In the genomic region with DNA sequence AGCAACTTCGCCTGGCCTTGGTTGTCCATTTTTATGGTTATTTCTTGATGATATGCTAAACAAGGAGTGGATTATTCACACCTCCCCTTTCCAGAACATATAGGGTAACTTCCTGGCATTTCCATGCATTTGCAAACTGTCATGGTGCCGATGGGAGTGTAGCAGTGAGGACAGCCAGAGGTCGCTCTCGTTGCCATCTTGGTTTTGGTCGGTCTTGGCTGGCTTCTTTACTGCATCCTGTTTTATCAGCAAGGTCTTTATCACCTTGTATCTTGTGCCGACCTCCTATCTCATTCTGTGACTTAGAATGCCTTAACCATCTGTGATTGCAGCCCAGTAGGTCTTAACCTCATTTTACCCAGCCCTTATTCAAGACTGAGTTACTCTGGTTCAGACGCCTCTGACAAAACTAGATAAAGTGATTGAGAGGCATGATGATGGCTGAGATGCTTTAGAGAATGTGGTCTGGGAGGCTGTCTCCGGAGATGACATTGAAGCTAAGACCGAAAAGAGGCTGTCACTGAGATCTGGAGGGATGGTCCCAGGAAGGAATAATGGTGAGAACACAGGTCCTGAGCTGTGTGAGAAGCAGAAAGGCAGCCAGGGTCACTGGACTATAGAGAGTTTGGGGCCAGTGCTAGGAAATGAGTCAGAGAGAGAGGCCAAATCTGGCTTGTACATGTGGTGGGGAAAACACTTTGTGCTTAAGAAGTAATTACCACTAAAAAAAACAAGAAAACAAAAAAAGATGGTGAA, we compare ENCODE assay signal across 29 cellular contexts. TPM values are rescaled to one million over a fixed set of nuclear protein-coding genes. Genes with fewer than 3 reads are reported as not detected.
DNase-seq lines count a peak whose midpoint lies in the region; ATAC-seq and TF ChIP-seq lines count a peak whose summit lies in the region.
"Had no signal": no experiment of that assay in that cellular context is flagged by ENCODE, and none has a peak within 500 bp of the region (broad histone marks: within the 10 kb centered on the region; RNA-seq: fewer than 3 reads in every experiment).

No MANE protein-coding gene starts in this region.

- DNase-seq in GM12865 (ENCODE audit: low read depth) (peak; percentile 85), NCI-H82 (lab: John Stamatoyannopoulos, UW) (peak; percentile 33), amygdala (lab: John Stamatoyannopoulos, UW) (no peak), NCI-H748 treated with DMSO at 0.1 percent for 48 hours (lab: John Stamatoyannopoulos, UW) (no peak), colonic mucosa (no peak)
- DNase-seq: ACHN; activated CD4-positive, alpha-beta T cell treated with anti-CD3 and anti-CD28 coated beads for 4 hours; activated effector memory CD4-positive, alpha-beta T cell treated with Interleukin-2 at 50 U/mL for 16 hours; activated T-cell treated with anti-CD3 and anti-CD28 coated beads for 4 hours; Caco-2; caudate nucleus; dermis blood vessel endothelial cell; esophagus squamous epithelium; GDM1; H9; mesenchymal stem cell; NCI-H1092; NCI-H1694 treated with DMSO at 0.1 percent for 48 hours; NK-92 treated with Interleukin-12 subunit alpha and Interleukin-12 subunit beta, amount 100 ng/mL, for 24 hours; PC-9; Right ventricle myocardium superior had no signal

- H3K27ac ChIP-seq in neutrophil (peak overlapping the region; percentile 98), colonic mucosa (no peak overlapping the region)
- H3K27ac ChIP-seq: esophagus squamous epithelium, hepatocyte, PC-9, tibial nerve had no signal

- ATAC-seq in HG02610 (IDR thresholded peaks at IDR 0.05; ENCODE audit: unreplicated experiment): peak; percentile 86
- no peak for ATAC-seq in GM19324 (IDR thresholded peaks at IDR 0.05; ENCODE audit: low FRiP score, unreplicated experiment)

- H3K4me3 ChIP-seq in GM12865 (ENCODE audit: low read depth, low read length): no peak overlapping the region; the same call in 1 of the 2 replicates
- H3K4me3 ChIP-seq in neutrophil (ENCODE audit: low read depth in 1 of 2, low read length in 1 of 2): peak overlapping the region; percentile 90 to 100
- H3K4me3 ChIP-seq in colonic mucosa: no peak overlapping the region
- H3K4me3 ChIP-seq: esophagus squamous epithelium, hepatocyte, PC-9, tibial nerve had no signal

- H3K36me3 ChIP-seq in neutrophil: peaks cover 25% of the 10 kb centered on the region
- H3K36me3 ChIP-seq in colonic mucosa: no peaks in the 10 kb centered on the region
- H3K36me3 ChIP-seq: esophagus squamous epithelium, tibial nerve had no signal

- no peaks in the 10 kb centered on the region for H3K27me3 ChIP-seq in neutrophil
- H3K27me3 ChIP-seq in colonic mucosa: peaks cover 3% of the 10 kb centered on the region

- intact Hi-C loops in colonic mucosa (cut with DNase I): no loop called here

- TF ChIP-seq CTCF in GM12865 (IDR thresholded peaks at IDR 0.05; ENCODE audit: insufficient read depth, low read depth, low read length, missing control alignments) (no peak), neutrophil (IDR thresholded peaks at IDR 0.05) (no peak), colonic mucosa (IDR thresholded peaks at IDR 0.05) (no peak)

- H3K4me1 ChIP-seq in neutrophil (ENCODE audit: control insufficient read depth in 1 of 2, insufficient read depth in 1 of 2, low read depth in 1 of 2, low read length in 1 of 2) (peaks cover 82 to 83% of the 10 kb centered on the region in 2 experiments), colonic mucosa (no peaks in the 10 kb centered on the region)
- H3K4me1 ChIP-seq: tibial nerve had no signal

- H3K9me3 ChIP-seq in neutrophil (no peaks in the 10 kb centered on the region), colonic mucosa (no peaks in the 10 kb centered on the region)
- H3K9me3 ChIP-seq: Caco-2, esophagus squamous epithelium, tibial nerve had no signal

- H3K9ac ChIP-seq in colonic mucosa (ENCODE audit: low read depth in 2 of 2, low read length in 2 of 2): no peak overlapping the region

RNA-seq across cellular contexts. Expression of a gene that starts 2.9 kb away (rescaled TPM):
- total RNA-seq in colonic mucosa: under 1 TPM; 0.17 to 0.45 TPM
- total RNA-seq: Caco-2, dermis blood vessel endothelial cell, HT-29, myocyte, NCI-H460, PC-9 had no signal

RNA-seq across cellular contexts. Expression of a gene that starts 32.5 kb away (rescaled TPM):
- total RNA-seq in colonic mucosa: 10 to 100 TPM; 12.0 to 12.8 TPM

Comparison
In these comparisons a context has a peak if more than half of its experiments do, and no peak if none do; other contexts are left out.
1. DNase-seq: peak in GM12865 (single experiment) and NCI-H82 (single experiment); none in amygdala (0 of 56), NCI-H748 treated with DMSO at 0.1 percent for 48 hours (single experiment) and colonic mucosa (single experiment).
2. H3K4me3 ChIP-seq: peak in neutrophil (2 of 2); none in GM12865 (single experiment) and colonic mucosa (single experiment).